ENCODE assay signal across 1 cellular context in genomic region chr2:133941666-133942065, GRCh38.
TF ChIP-seq lines count a peak whose summit lies in the region.

No MANE protein-coding gene starts in this region.

TF ChIP-seq in IMR-90, 13 proteins besides CTCF, POLR2A, EP300 and RAD21 (continued from another document):
- no peak for TF ChIP-seq USF2 (IDR thresholded peaks at IDR 0.05; ENCODE audit: low read depth, low read length)
- TF ChIP-seq MAZ (IDR thresholded peaks at IDR 0.05; ENCODE audit: borderline replicate concordance, low read depth, low read length), result no peak
- no peak for TF ChIP-seq FOS (IDR thresholded peaks at IDR 0.05; ENCODE audit: low read depth, low read length)
- TF ChIP-seq MAFK (IDR thresholded peaks at IDR 0.05; ENCODE audit: low read depth, low read length), result no peak
- TF ChIP-seq NFE2L2 (IDR thresholded peaks at IDR 0.05; ENCODE audit: low read depth, low read length), result no peak
- TF ChIP-seq RFX5 (IDR thresholded peaks at IDR 0.05; ENCODE audit: low read depth, low read length), result no peak
- TF ChIP-seq CHD1 (IDR thresholded peaks at IDR 0.05; ENCODE audit: low read depth, low read length), result no peak
- TF ChIP-seq BHLHE40 (IDR thresholded peaks at IDR 0.05; ENCODE audit: low read depth, low read length), result no peak
